Comparison of ENCODE assay signal across 1 cellular context in the genomic region with DNA sequence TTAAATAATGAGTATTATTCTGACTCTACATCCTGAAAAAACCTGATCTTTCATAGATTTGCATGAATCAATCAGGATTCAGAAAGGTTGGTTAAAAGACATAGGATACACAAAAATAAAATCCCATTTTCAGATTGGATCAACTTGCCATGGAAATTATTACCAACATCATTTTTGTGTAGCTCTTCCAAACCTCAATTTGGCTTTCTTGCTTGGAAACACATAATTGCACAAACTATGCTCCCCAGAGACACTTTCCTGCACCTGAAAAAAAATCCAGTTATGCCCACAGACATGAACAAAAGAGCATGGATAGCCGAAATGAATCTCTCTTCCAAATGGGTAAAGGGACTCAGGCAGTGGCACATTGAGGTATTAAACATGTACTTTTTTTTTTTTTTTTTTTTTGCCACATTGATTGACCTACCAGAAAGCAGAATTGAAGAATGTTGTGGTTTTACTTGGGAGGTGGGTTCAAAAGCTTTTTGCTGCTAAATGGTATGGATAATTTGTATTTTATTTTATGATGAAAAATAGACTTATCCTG.
TF ChIP-seq lines count a peak whose summit lies in the region.

No MANE protein-coding gene starts in this region.

TF ChIP-seq in GM23338, 12 proteins besides CTCF, POLR2A, EP300 and RAD21:
- TF ChIP-seq, protein P1, sequence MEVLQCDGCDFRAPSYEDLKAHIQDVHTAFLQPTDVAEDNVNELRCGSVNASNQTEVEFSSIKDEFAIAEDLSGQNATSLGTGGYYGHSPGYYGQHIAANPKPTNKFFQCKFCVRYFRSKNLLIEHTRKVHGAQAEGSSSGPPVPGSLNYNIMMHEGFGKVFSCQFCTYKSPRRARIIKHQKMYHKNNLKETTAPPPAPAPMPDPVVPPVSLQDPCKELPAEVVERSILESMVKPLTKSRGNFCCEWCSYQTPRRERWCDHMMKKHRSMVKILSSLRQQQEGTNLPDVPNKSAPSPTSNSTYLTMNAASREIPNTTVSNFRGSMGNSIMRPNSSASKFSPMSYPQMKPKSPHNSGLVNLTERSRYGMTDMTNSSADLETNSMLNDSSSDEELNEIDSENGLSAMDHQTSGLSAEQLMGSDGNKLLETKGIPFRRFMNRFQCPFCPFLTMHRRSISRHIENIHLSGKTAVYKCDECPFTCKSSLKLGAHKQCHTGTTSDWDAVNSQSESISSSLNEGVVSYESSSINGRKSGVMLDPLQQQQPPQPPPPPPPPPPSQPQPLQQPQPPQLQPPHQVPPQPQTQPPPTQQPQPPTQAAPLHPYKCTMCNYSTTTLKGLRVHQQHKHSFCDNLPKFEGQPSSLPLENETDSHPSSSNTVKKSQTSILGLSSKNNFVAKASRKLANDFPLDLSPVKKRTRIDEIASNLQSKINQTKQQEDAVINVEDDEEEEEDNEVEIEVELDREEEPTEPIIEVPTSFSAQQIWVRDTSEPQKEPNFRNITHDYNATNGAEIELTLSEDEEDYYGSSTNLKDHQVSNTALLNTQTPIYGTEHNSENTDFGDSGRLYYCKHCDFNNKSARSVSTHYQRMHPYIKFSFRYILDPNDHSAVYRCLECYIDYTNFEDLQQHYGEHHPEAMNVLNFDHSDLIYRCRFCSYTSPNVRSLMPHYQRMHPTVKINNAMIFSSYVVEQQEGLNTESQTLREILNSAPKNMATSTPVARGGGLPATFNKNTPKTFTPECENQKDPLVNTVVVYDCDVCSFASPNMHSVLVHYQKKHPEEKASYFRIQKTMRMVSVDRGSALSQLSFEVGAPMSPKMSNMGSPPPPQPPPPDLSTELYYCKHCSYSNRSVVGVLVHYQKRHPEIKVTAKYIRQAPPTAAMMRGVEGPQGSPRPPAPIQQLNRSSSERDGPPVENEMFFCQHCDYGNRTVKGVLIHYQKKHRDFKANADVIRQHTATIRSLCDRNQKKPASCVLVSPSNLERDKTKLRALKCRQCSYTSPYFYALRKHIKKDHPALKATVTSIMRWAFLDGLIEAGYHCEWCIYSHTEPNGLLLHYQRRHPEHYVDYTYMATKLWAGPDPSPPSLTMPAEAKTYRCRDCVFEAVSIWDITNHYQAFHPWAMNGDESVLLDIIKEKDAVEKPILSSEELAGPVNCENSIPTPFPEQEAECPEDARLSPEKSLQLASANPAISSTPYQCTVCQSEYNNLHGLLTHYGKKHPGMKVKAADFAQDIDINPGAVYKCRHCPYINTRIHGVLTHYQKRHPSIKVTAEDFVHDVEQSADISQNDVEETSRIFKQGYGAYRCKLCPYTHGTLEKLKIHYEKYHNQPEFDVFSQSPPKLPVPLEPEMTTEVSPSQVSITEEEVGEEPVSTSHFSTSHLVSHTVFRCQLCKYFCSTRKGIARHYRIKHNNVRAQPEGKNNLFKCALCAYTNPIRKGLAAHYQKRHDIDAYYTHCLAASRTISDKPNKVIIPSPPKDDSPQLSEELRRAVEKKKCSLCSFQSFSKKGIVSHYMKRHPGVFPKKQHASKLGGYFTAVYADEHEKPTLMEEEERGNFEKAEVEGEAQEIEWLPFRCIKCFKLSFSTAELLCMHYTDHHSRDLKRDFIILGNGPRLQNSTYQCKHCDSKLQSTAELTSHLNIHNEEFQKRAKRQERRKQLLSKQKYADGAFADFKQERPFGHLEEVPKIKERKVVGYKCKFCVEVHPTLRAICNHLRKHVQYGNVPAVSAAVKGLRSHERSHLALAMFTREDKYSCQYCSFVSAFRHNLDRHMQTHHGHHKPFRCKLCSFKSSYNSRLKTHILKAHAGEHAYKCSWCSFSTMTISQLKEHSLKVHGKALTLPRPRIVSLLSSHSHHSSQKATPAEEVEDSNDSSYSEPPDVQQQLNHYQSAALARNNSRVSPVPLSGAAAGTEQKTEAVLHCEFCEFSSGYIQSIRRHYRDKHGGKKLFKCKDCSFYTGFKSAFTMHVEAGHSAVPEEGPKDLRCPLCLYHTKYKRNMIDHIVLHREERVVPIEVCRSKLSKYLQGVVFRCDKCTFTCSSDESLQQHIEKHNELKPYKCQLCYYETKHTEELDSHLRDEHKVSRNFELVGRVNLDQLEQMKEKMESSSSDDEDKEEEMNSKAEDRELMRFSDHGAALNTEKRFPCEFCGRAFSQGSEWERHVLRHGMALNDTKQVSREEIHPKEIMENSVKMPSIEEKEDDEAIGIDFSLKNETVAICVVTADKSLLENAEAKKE (CRISPR knock-in tag; IDR thresholded peaks at IDR 0.05), result no peak
- TF ChIP-seq, protein P2, sequence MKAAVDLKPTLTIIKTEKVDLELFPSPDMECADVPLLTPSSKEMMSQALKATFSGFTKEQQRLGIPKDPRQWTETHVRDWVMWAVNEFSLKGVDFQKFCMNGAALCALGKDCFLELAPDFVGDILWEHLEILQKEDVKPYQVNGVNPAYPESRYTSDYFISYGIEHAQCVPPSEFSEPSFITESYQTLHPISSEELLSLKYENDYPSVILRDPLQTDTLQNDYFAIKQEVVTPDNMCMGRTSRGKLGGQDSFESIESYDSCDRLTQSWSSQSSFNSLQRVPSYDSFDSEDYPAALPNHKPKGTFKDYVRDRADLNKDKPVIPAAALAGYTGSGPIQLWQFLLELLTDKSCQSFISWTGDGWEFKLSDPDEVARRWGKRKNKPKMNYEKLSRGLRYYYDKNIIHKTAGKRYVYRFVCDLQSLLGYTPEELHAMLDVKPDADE (IDR thresholded peaks at IDR 0.05), result no peak
- TF ChIP-seq ZNF114 (CRISPR knock-in tag; IDR thresholded peaks at IDR 0.05), result no peak
- no peak for TF ChIP-seq STAT1 (IDR thresholded peaks at IDR 0.05; ENCODE audit: unreplicated experiment)
- no peak for TF ChIP-seq EZH2phosphoT487 (IDR thresholded peaks at IDR 0.05; ENCODE audit: unreplicated experiment)
- TF ChIP-seq NANOG (IDR thresholded peaks at IDR 0.05; ENCODE audit: borderline replicate concordance), result no peak
- no peak for TF ChIP-seq POLR2AphosphoS5 (IDR thresholded peaks at IDR 0.05; ENCODE audit: low read depth)
- no peak for TF ChIP-seq EZH2 (IDR thresholded peaks at IDR 0.05; ENCODE audit: low read depth, unreplicated experiment)
- TF ChIP-seq JUNB (IDR thresholded peaks at IDR 0.05; ENCODE audit: unreplicated experiment), result no peak
- TF ChIP-seq, protein P3, sequence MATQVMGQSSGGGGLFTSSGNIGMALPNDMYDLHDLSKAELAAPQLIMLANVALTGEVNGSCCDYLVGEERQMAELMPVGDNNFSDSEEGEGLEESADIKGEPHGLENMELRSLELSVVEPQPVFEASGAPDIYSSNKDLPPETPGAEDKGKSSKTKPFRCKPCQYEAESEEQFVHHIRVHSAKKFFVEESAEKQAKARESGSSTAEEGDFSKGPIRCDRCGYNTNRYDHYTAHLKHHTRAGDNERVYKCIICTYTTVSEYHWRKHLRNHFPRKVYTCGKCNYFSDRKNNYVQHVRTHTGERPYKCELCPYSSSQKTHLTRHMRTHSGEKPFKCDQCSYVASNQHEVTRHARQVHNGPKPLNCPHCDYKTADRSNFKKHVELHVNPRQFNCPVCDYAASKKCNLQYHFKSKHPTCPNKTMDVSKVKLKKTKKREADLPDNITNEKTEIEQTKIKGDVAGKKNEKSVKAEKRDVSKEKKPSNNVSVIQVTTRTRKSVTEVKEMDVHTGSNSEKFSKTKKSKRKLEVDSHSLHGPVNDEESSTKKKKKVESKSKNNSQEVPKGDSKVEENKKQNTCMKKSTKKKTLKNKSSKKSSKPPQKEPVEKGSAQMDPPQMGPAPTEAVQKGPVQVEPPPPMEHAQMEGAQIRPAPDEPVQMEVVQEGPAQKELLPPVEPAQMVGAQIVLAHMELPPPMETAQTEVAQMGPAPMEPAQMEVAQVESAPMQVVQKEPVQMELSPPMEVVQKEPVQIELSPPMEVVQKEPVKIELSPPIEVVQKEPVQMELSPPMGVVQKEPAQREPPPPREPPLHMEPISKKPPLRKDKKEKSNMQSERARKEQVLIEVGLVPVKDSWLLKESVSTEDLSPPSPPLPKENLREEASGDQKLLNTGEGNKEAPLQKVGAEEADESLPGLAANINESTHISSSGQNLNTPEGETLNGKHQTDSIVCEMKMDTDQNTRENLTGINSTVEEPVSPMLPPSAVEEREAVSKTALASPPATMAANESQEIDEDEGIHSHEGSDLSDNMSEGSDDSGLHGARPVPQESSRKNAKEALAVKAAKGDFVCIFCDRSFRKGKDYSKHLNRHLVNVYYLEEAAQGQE (IDR thresholded peaks at IDR 0.05; ENCODE audit: unreplicated experiment), result no peak
TF ChIP-seq in GM23338: peak in this region for 0.
